ENCODE assay signal across 13 cellular contexts in genomic region chr15:82966671-82967071, GRCh38.
DNase-seq lines count a peak whose midpoint lies in the region; ATAC-seq and TF ChIP-seq lines count a peak whose summit lies in the region.
"Had no signal": no experiment of that assay in that cellular context is flagged by ENCODE, and none has a peak within 500 bp of the region (broad histone marks: within the 10 kb centered on the region; RNA-seq: fewer than 3 reads in every experiment).

No MANE protein-coding gene starts in this region.

- peaks cover 5% of the 10 kb centered on the region for H3K27me3 Mint-ChIP-seq in nephron progenitor cell (ENCODE audit: low read depth, poor library complexity)
- H3K27me3 Mint-ChIP-seq: activated naive CD8-positive, alpha-beta T cell; effector memory CD8-positive, alpha-beta T cell; naive B cell had no signal

- peak; percentile 61; the same call in 1 of the 3 replicates for ATAC-seq in DND-41 (ENCODE audit: insufficient read depth, low read depth)
- peak; percentile 87 for ATAC-seq in GM19035 (IDR thresholded peaks at IDR 0.05; ENCODE audit: unreplicated experiment)
- ATAC-seq in HG02759 (IDR thresholded peaks at IDR 0.05; ENCODE audit: unreplicated experiment): peak; percentile 73
- peak; percentile 89 for ATAC-seq in HG03571 (IDR thresholded peaks at IDR 0.05; ENCODE audit: unreplicated experiment)
- ATAC-seq: effector memory CD8-positive, alpha-beta T cell had no signal

- H3K4me3 ChIP-seq in DND-41 (ENCODE audit: low read depth in 1 of 2, low read length in 2 of 2) (no peak overlapping the region), foreskin fibroblast (ENCODE audit: low read depth in 1 of 2, low read length in 2 of 2) (no peak overlapping the region)

- H3K9me3 Mint-ChIP-seq in nephron progenitor cell: no peaks in the 10 kb centered on the region
- H3K9me3 Mint-ChIP-seq: effector memory CD8-positive, alpha-beta T cell; naive B cell had no signal

- H3K4me2 ChIP-seq in DND-41 (ENCODE audit: insufficient read depth, low read length): no peak overlapping the region

- H3K9me3 ChIP-seq in DND-41 (ENCODE audit: insufficient read depth, low read length, severe bottlenecking): no peaks in the 10 kb centered on the region
- H3K9me3 ChIP-seq: BE2C had no signal

- peaks cover 8% of the 10 kb centered on the region; the same call in 1 of the 2 replicates for H3K4me1 ChIP-seq in DND-41 (ENCODE audit: insufficient read depth, low read length)

- H3K27ac Mint-ChIP-seq in nephron progenitor cell: no peak overlapping the region
- H3K27ac Mint-ChIP-seq: activated naive CD8-positive, alpha-beta T cell had no signal

- DNase-seq in DND-41 (peak; percentile 25), NCI-H2081 (lab: John Stamatoyannopoulos, UW) (no peak), nephron progenitor cell (no peak), NCI-H526 treated with DMSO at 0.1 percent for 48 hours (lab: John Stamatoyannopoulos, UW) (no peak), foreskin fibroblast (no peak)
- DNase-seq: BE2C; effector memory CD8-positive, alpha-beta T cell; naive B cell; NCI-H69 had no signal

- no peaks in the 10 kb centered on the region for H3K36me3 ChIP-seq in DND-41 (ENCODE audit: insufficient read depth, low read length)
- H3K36me3 ChIP-seq: BE2C had no signal

- no peaks in the 10 kb centered on the region for H3K36me3 Mint-ChIP-seq in nephron progenitor cell (ENCODE audit: low read depth)
- H3K36me3 Mint-ChIP-seq: activated naive CD8-positive, alpha-beta T cell; naive B cell had no signal

- H2AFZ ChIP-seq in DND-41 (ENCODE audit: low read depth, low read length): no peak overlapping the region

- H3K4me3 Mint-ChIP-seq in nephron progenitor cell: no peak overlapping the region
- H3K4me3 Mint-ChIP-seq: activated naive CD8-positive, alpha-beta T cell; naive B cell had no signal

- H3K27me3 ChIP-seq in DND-41 (ENCODE audit: insufficient read depth, low read length, poor library complexity): no peaks in the 10 kb centered on the region
- H3K27me3 ChIP-seq: BE2C had no signal

- no peak overlapping the region for H3K27ac ChIP-seq in DND-41 (ENCODE audit: low read length)

- H4K20me1 ChIP-seq in DND-41 (ENCODE audit: insufficient read depth, low read length): no peaks in the 10 kb centered on the region

- H3K4me1 Mint-ChIP-seq in nephron progenitor cell: peaks cover 5% of the 10 kb centered on the region
- H3K4me1 Mint-ChIP-seq: naive B cell had no signal

- TF ChIP-seq CTCF in DND-41 (IDR thresholded peaks at IDR 0.05; ENCODE audit: borderline replicate concordance, extremely low read depth, low read length, poor library complexity, severe bottlenecking): no peak
- TF ChIP-seq CTCF in nephron progenitor cell (IDR thresholded peaks at IDR 0.05): no peak
- TF ChIP-seq CTCF in foreskin fibroblast (IDR thresholded peaks at IDR 0.05; ENCODE audit: low read depth, low read length): no peak

- no peaks in the 10 kb centered on the region for H3K79me2 ChIP-seq in DND-41 (ENCODE audit: insufficient read depth, low read length)

- H3K9ac ChIP-seq in DND-41 (ENCODE audit: low read depth, low read length): no peak overlapping the region
